Comparison of ENCODE assay signal across 8 cellular contexts in genomic region chr2:14903709-14904374, GRCh38.
A peak's percentile ranks its signal among the peaks of the same experiment; 100 is the strongest.
DNase-seq lines count a peak whose midpoint lies in the region; ATAC-seq and TF ChIP-seq lines count a peak whose summit lies in the region.

No MANE protein-coding gene starts in this region.

- peak; percentile 100 for ATAC-seq in GM21526 (IDR thresholded peaks at IDR 0.05; ENCODE audit: low FRiP score, unreplicated experiment)
- peak; percentile 96 for ATAC-seq in HG03575 (IDR thresholded peaks at IDR 0.05; ENCODE audit: extremely low read depth, insufficient number of reproducible peaks, low FRiP score, unreplicated experiment)

- no peaks in the 10 kb centered on the region for H3K36me3 Mint-ChIP-seq in brain
- H3K36me3 Mint-ChIP-seq in neural crest cell (ENCODE audit: low read depth), result no peaks in the 10 kb centered on the region

- H3K4me1 Mint-ChIP-seq in brain (peaks cover 5% of the 10 kb centered on the region), neural crest cell (peaks cover 11% of the 10 kb centered on the region)

- H3K4me3 Mint-ChIP-seq in brain (no peak overlapping the region), neural crest cell (no peak overlapping the region)

- H3K27ac Mint-ChIP-seq in brain (no peak overlapping the region), neural crest cell (ENCODE audit: unreplicated experiment) (no peak overlapping the region)

- TF ChIP-seq CTCF in brain (conservative IDR thresholded peaks at IDR 0.05) (peak; percentile 58 to 79), neural crest cell (conservative IDR thresholded peaks at IDR 0.05) (peak; percentile 73)

- H3K27me3 Mint-ChIP-seq in brain, result peaks cover 8% of the 10 kb centered on the region
- no peaks in the 10 kb centered on the region for H3K27me3 Mint-ChIP-seq in neural crest cell (ENCODE audit: low read depth)

- H3K9me3 Mint-ChIP-seq in brain, result no peaks in the 10 kb centered on the region
- H3K9me3 Mint-ChIP-seq in neural crest cell, result peaks cover 5% of the 10 kb centered on the region

- DNase-seq in SIG-M5 treated with dmso at 0.1 percent for 504 hours (lab: John Stamatoyannopoulos, UW; ENCODE audit: unreplicated experiment), result peak; percentile 36
- DNase-seq in SIG-M5 (lab: John Stamatoyannopoulos, UW), result no peak
- DNase-seq in SW480 (ENCODE audit: low spot score), result peak; percentile 52
- DNase-seq in neural crest cell (ENCODE audit: low read depth, low spot score), result peak; percentile 25
- no peak for DNase-seq in NCI-H446 treated with DMSO at 0.1 percent for 48 hours (lab: John Stamatoyannopoulos, UW)

Comparison
In these comparisons a context has a peak if more than half of its experiments do, and no peak if none do; other contexts are left out.
1. DNase-seq: peak in SIG-M5 treated with dmso at 0.1 percent for 504 hours (single experiment), SW480 (single experiment) and neural crest cell (single experiment); none in SIG-M5 (single experiment) and NCI-H446 treated with DMSO at 0.1 percent for 48 hours (single experiment).